21 cellular contexts compared by ENCODE assay signal in genomic region chr2:214679736-214680135, GRCh38.
DNase-seq lines count a peak whose midpoint lies in the region; ATAC-seq and TF ChIP-seq lines count a peak whose summit lies in the region.
"Had no signal": no experiment of that assay in that cellular context is flagged by ENCODE, and none has a peak within 500 bp of the region (broad histone marks: within the 10 kb centered on the region; RNA-seq: fewer than 3 reads in every experiment).

No MANE protein-coding gene starts in this region.

- no peak for TF ChIP-seq CTCF in activated B cell treated with CpG ODN at 0.5 μM for 24 hours (IDR thresholded peaks at IDR 0.05)

- no peak overlapping the region for H3K27ac Mint-ChIP-seq in activated B cell treated with CpG ODN at 0.5 μM for 24 hours
- H3K27ac Mint-ChIP-seq: activated CD8-positive, alpha-beta T cell treated with anti-CD3 and anti-CD28 coated beads for 36 hours; GM23338 had no signal

- in situ Hi-C loops in KBM-7 (cut with MboI; ENCODE audit: low pct_unique_long_range_greater_than_20kb, low sequenced_read_pairs): no loop called here

- H3K4me3 Mint-ChIP-seq in activated B cell treated with CpG ODN at 0.5 μM for 24 hours: peak overlapping the region; percentile 25
- H3K4me3 Mint-ChIP-seq: activated CD8-positive, alpha-beta T cell treated with anti-CD3 and anti-CD28 coated beads for 36 hours; GM23338 had no signal

- peaks cover 6% of the 10 kb centered on the region for H3K9me3 Mint-ChIP-seq in activated B cell treated with CpG ODN at 0.5 μM for 24 hours
- H3K9me3 Mint-ChIP-seq: activated CD8-positive, alpha-beta T cell treated with anti-CD3 and anti-CD28 coated beads for 36 hours; GM23338 had no signal

- CTCF ChIA-PET in activated B cell treated with CpG ODN at 0.5 μM for 24 hours (lab: Charles Lee): no interaction called here

- ATAC-seq in GM18868 (IDR thresholded peaks at IDR 0.05; ENCODE audit: unreplicated experiment) (peak; percentile 36), GM21717 (IDR thresholded peaks at IDR 0.05; ENCODE audit: unreplicated experiment) (peak; percentile 50), HG03432 (IDR thresholded peaks at IDR 0.05; ENCODE audit: unreplicated experiment) (peak; percentile 52), activated B cell treated with CpG ODN at 0.5 μM for 24 hours (ENCODE audit: low read depth) (no peak), HG02981 (IDR thresholded peaks at IDR 0.05; ENCODE audit: unreplicated experiment) (no peak), GM19452 (IDR thresholded peaks at IDR 0.05; ENCODE audit: unreplicated experiment) (no peak)
- ATAC-seq: activated CD8-positive, alpha-beta T cell treated with anti-CD3 and anti-CD28 coated beads for 36 hours; GM23338; Panc1; right cardiac atrium; SK-N-SH treated with all-trans-retinoic acid at 6 μM for 48 hours had no signal

- POLR2A ChIA-PET in activated B cell treated with CpG ODN at 0.5 μM for 24 hours (lab: Charles Lee): no interaction called here

- DNase-seq in activated B cell treated with CpG ODN at 0.5 μM for 24 hours: no peak
- no peak for DNase-seq in KBM-7
- no peak for DNase-seq in COR-L47 (lab: John Stamatoyannopoulos, UW)
- DNase-seq: activated CD8-positive, alpha-beta T cell treated with anti-CD3 and anti-CD28 coated beads for 36 hours; AML-193; effector CD4-positive, alpha-beta T cell; Karpas-422; kidney glomerular epithelial cell; NCI-H1694 treated with DMSO at 0.1 percent for 48 hours; NCI-H510A; right cardiac atrium; stimulated activated CD4-positive, alpha-beta T cell treated with anti-CD3 and anti-CD28 coated beads, Interleukin-2, amount 100 ng/mL, for 24 hours; testis had no signal

- peaks cover 3% of the 10 kb centered on the region for H3K27me3 Mint-ChIP-seq in activated B cell treated with CpG ODN at 0.5 μM for 24 hours
- H3K27me3 Mint-ChIP-seq: activated CD8-positive, alpha-beta T cell treated with anti-CD3 and anti-CD28 coated beads for 36 hours had no signal

- intact Hi-C loops in activated B cell treated with CpG ODN at 0.5 μM for 24 hours (cut with micrococcal nuclease): no loop called here

- no peaks in the 10 kb centered on the region for H3K36me3 Mint-ChIP-seq in activated B cell treated with CpG ODN at 0.5 μM for 24 hours (ENCODE audit: low read depth)

- peaks cover 5% of the 10 kb centered on the region for H3K4me1 Mint-ChIP-seq in activated B cell treated with CpG ODN at 0.5 μM for 24 hours

Comparison
In these comparisons a context has a peak if more than half of its experiments do, and no peak if none do; other contexts are left out.
1. ATAC-seq: peak in GM18868 (single experiment), GM21717 (single experiment) and HG03432 (single experiment); none in activated B cell treated with CpG ODN at 0.5 μM for 24 hours (single experiment), HG02981 (single experiment) and GM19452 (single experiment).